9 cellular contexts compared by ENCODE assay signal in genomic region chr5:13250450-13251291, GRCh38.
DNase-seq lines count a peak whose midpoint lies in the region; ATAC-seq, FAIRE-seq and TF ChIP-seq lines count a peak whose summit lies in the region.
"Had no signal": no experiment of that assay in that cellular context is flagged by ENCODE, and none has a peak within 500 bp of the region (broad histone marks: within the 10 kb centered on the region; RNA-seq: fewer than 3 reads in every experiment).

No MANE protein-coding gene starts in this region.

- no peaks in the 10 kb centered on the region for H3K36me3 ChIP-seq in PC-9 (ENCODE audit: low read depth)

- no peak overlapping the region for H3K23ac ChIP-seq in H9 (ENCODE audit: insufficient read length, low read depth, low read length)

- no peak overlapping the region for H2BK120ac ChIP-seq in H9 (ENCODE audit: low read depth, low read length, poor library complexity, severe bottlenecking)

- no peak for FAIRE-seq in D721Med (lab: Jason Lieb, UNC)

- no peak overlapping the region for H4K8ac ChIP-seq in H9 (replicated peaks; ENCODE audit: insufficient read length, low read depth, low read length)

- no peak overlapping the region for H3K27ac Mint-ChIP-seq in H9
- H3K27ac Mint-ChIP-seq: activated naive CD8-positive, alpha-beta T cell had no signal

- H3K4me1 Mint-ChIP-seq in H9: peaks cover 15 to 23% of the 10 kb centered on the region in 2 experiments

- no peak overlapping the region for H2BK15ac ChIP-seq in H9 (ENCODE audit: low read depth, low read length)

- H3K4me2 ChIP-seq in H9 (ENCODE audit: insufficient read depth, insufficient read length, low read length): no peak overlapping the region
- H3K4me2 ChIP-seq in PC-9: no peak overlapping the region

- H2BK12ac ChIP-seq in H9 (ENCODE audit: insufficient read length, low read depth, low read length): no peak overlapping the region

- no peak overlapping the region for H3T11ph ChIP-seq in H9 (ENCODE audit: low read length)

- DNase-seq in D721Med (ENCODE audit: insufficient read length, low spot score) (no peak), H9 (no peak), PC-9 (no peak), iris pigment epithelial cell (ENCODE audit: low read depth) (peak; percentile 10), UCSD-AML1 (lab: John Stamatoyannopoulos, UW; ENCODE audit: unreplicated experiment) (no peak)
- DNase-seq in NK-92 treated with Interleukin-12 subunit alpha and Interleukin-12 subunit beta, amount 100 ng/mL, for 24 hours (lab: John Stamatoyannopoulos, UW): no peak
- no peak for DNase-seq in activated CD4-positive, CD25-positive, alpha-beta regulatory T cell treated with anti-CD3 and anti-CD28 coated beads, Interleukin-2, amount 50 U/mL, for 72 hours

- H3K9me3 ChIP-seq in H9 (ENCODE audit: control insufficient read depth, low read depth, low read length): no peaks in the 10 kb centered on the region
- no peaks in the 10 kb centered on the region for H3K9me3 ChIP-seq in PC-9 (ENCODE audit: insufficient read depth, low read depth)

- no peaks in the 10 kb centered on the region for H3F3A ChIP-seq in PC-9 (ENCODE audit: insufficient read depth, low read depth)

- H3K27me3 Mint-ChIP-seq in H9 (ENCODE audit: low read depth): no peaks in the 10 kb centered on the region
- H3K27me3 Mint-ChIP-seq: activated naive CD8-positive, alpha-beta T cell had no signal

- no peak overlapping the region for H3K56ac ChIP-seq in H9 (ENCODE audit: insufficient read length, low read depth, low read length)

- intact Hi-C loops in PC-9 (cut with micrococcal nuclease; ENCODE audit: unreplicated experiment): loop anchor here (10.0 kb wide), 1 partner anchor 704 kb away; no protein-coding TSS in a partner anchor

- WGBS in H9 (ENCODE audit: extremely low coverage, insufficient read length, low lambda C conversion rate): no CpG with 5 or more reads among the region's 4 CpGs

- no peaks in the 10 kb centered on the region for H4K20me1 ChIP-seq in H9 (ENCODE audit: control insufficient read depth, insufficient read depth, insufficient read length)
- no peaks in the 10 kb centered on the region for H4K20me1 ChIP-seq in PC-9 (ENCODE audit: insufficient read depth)

- no peaks in the 10 kb centered on the region; a peak in 1 of 5 replicates for H3K9me3 Mint-ChIP-seq in H9

- H3K4me1 ChIP-seq in H9 (ENCODE audit: insufficient read depth, low read length) (peaks cover 3% of the 10 kb centered on the region; the same call in 1 of the 2 replicates), PC-9 (replicated peaks; ENCODE audit: insufficient read depth) (no peaks in the 10 kb centered on the region)

- no peak overlapping the region for H3K4ac ChIP-seq in H9 (ENCODE audit: low read depth, low read length)

- no peaks in the 10 kb centered on the region for H3K9me2 ChIP-seq in PC-9 (ENCODE audit: insufficient read depth)

- H2AK5ac ChIP-seq in H9 (ENCODE audit: insufficient read length, low read length): no peak overlapping the region

- H2BK5ac ChIP-seq in H9 (ENCODE audit: insufficient read length, low read length): no peak overlapping the region

- H3K27ac ChIP-seq in H9 (ENCODE audit: insufficient read length, low read depth, low read length) (no peak overlapping the region), PC-9 (no peak overlapping the region)

- no TSS peak for BruUV-seq in PC-9 (replicated peaks; lab: Mats Ljungman, UMichigan)

- no peaks in the 10 kb centered on the region for H3K79me1 ChIP-seq in H9 (ENCODE audit: insufficient read depth, low read depth, low read length, poor library complexity, severe bottlenecking)

- CTCF ChIA-PET in PC-9 (lab: Charles Lee): interaction anchor here (0.6 to 0.9 kb wide), 2 partner anchors 18 to 74 kb away, joined by 3 read pairs; no protein-coding TSS in a partner anchor

- no peak overlapping the region for H3K18ac ChIP-seq in H9 (ENCODE audit: insufficient read length, low read depth, low read length)

- H4K91ac ChIP-seq in H9 (ENCODE audit: insufficient read length, low read depth, low read length): no peak overlapping the region

- H3K4me3 Mint-ChIP-seq in H9: no peak overlapping the region
- H3K4me3 Mint-ChIP-seq: activated naive CD8-positive, alpha-beta T cell had no signal

- no peak overlapping the region for H3K14ac ChIP-seq in H9 (ENCODE audit: insufficient read depth, low read length)

- no peak overlapping the region for H3K4me3 ChIP-seq in PC-9

- TF ChIP-seq CTCF in D721Med (IDR thresholded peaks at IDR 0.05; ENCODE audit: insufficient read depth, missing control alignments) (peak; percentile 27), H9 (conservative IDR thresholded peaks at IDR 0.05) (peak; percentile 75), PC-9 (conservative IDR thresholded peaks at IDR 0.05) (peak; percentile 83)

- no peaks in the 10 kb centered on the region for H3K36me3 Mint-ChIP-seq in H9 (ENCODE audit: insufficient read depth in 1 of 3, low read depth in 3 of 3)
- H3K36me3 Mint-ChIP-seq: activated naive CD8-positive, alpha-beta T cell had no signal

- POLR2A ChIA-PET in PC-9 (lab: Charles Lee; ENCODE audit: unreplicated experiment): no interaction called here

- no peaks in the 10 kb centered on the region for H3K79me2 ChIP-seq in H9 (ENCODE audit: insufficient read depth, low read length)
- H3K79me2 ChIP-seq in PC-9 (ENCODE audit: low read depth): no peaks in the 10 kb centered on the region

- no peak for ATAC-seq in HG03097 (IDR thresholded peaks at IDR 0.05; ENCODE audit: low FRiP score, unreplicated experiment)

- no peak overlapping the region for H2BK20ac ChIP-seq in H9 (ENCODE audit: low read depth, low read length, poor library complexity, severe bottlenecking)

- H3K9ac ChIP-seq in H9 (ENCODE audit: extremely low read depth, insufficient read length, low read length): no peak overlapping the region

- H2AFZ ChIP-seq in H9 (ENCODE audit: low read length) (no peak overlapping the region), PC-9 (no peak overlapping the region)

- H3K27me3 ChIP-seq in H9 (ENCODE audit: insufficient read depth, low read length): no peaks in the 10 kb centered on the region
- H3K27me3 ChIP-seq in PC-9 (ENCODE audit: insufficient read depth, low read depth): no peaks in the 10 kb centered on the region

- no peaks in the 10 kb centered on the region for H3K23me2 ChIP-seq in H9 (ENCODE audit: insufficient read length, low read depth, low read length, poor library complexity, severe bottlenecking)

- no peak overlapping the region for H4K5ac ChIP-seq in H9 (ENCODE audit: insufficient read length, low read depth, low read length)

Comparison
In these comparisons a context has a peak if more than half of its experiments do, and no peak if none do; other contexts are left out.
1. CTCF ChIP-seq: peak in every context shown above with its lines; median percentile 83 in PC-9; 75 in H9; 27 in D721Med.